Comparison of ENCODE assay signal across 13 cellular contexts in the genomic region with DNA sequence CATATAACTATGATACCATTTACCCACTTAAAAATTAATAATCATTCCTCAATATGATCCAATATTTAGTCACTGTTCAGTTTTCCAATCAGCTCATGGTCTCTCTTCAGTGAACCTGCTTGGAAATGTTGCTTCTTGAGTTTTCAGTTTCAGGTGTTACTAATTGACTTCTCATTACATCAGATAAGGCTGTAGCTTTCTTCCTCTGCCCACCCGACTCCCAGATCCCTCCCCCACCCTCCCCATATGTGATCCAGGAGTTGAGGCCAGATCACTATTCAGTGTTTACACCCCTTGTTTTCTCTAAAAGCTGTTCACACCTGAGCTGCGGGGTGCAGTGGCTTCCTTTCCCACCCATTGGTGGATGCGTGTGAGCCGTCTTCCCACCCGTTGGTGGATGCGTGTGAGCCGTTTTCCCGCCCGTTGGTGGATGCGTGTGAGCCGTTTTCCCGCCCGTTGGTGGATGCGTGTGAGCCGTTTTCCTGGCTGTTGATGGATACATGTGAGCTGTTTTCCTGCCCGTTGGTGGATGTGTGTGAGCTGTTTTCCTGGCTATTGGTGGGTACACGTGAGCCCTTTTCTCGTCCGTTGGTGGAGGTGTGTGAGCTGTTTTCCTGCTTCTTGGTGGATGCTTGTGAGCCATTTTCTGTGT. TPM values are rescaled to one million over a fixed set of nuclear protein-coding genes. Genes with fewer than 3 reads are reported as not detected.
DNase-seq lines count a peak whose midpoint lies in the region; ATAC-seq and TF ChIP-seq lines count a peak whose summit lies in the region.
"Had no signal": no experiment of that assay in that cellular context is flagged by ENCODE, and none has a peak within 500 bp of the region (broad histone marks: within the 10 kb centered on the region; RNA-seq: fewer than 3 reads in every experiment).

No MANE protein-coding gene starts in this region.

- H3K27me3 ChIP-seq in CD8-positive, alpha-beta T cell (ENCODE audit: insufficient read depth, low read length): no peaks in the 10 kb centered on the region
- no peaks in the 10 kb centered on the region for H3K27me3 ChIP-seq in KMS-11 (ENCODE audit: insufficient read depth, low read depth)
- H3K27me3 ChIP-seq: testis had no signal

- intact Hi-C loops in CD8-positive, alpha-beta T cell (cut with DNase I, micrococcal nuclease): loop anchor here (1.0 to 10.0 kb wide), 8 partner anchors 11 to 1486 kb away; a partner anchor contains a TSS
- intact Hi-C loops in natural killer cell (cut with micrococcal nuclease): loop anchor here (5.0 kb wide), 1 partner anchor 113 kb away; a partner anchor contains a TSS

- peak overlapping the region; percentile 96 for H3K27ac Mint-ChIP-seq in CD8-positive, alpha-beta T cell
- H3K27ac Mint-ChIP-seq in activated naive CD8-positive, alpha-beta T cell treated with anti-CD3 and anti-CD28 coated beads, Interleukin-2, amount 10 ng/mL, durations not matched to agents 7 days and 5 days: peak overlapping the region; percentile 98
- peak overlapping the region; percentile 91 to 92 for H3K27ac Mint-ChIP-seq in natural killer cell

- peaks cover 54% of the 10 kb centered on the region for H3K4me1 Mint-ChIP-seq in CD8-positive, alpha-beta T cell (ENCODE audit: low read depth)
- H3K4me1 Mint-ChIP-seq in activated naive CD8-positive, alpha-beta T cell treated with anti-CD3 and anti-CD28 coated beads, Interleukin-2, amount 10 ng/mL, durations not matched to agents 7 days and 5 days: peaks cover 34% of the 10 kb centered on the region
- peaks cover 42 to 45% of the 10 kb centered on the region in 2 donors for H3K4me1 Mint-ChIP-seq in natural killer cell

- H3K27ac ChIP-seq in CD8-positive, alpha-beta T cell (ENCODE audit: low read depth, low read length): peak overlapping the region; percentile 58
- peak overlapping the region; percentile 92 for H3K27ac ChIP-seq in KMS-11
- H3K27ac ChIP-seq: testis had no signal

- peaks cover 14% of the 10 kb centered on the region for H3K36me3 Mint-ChIP-seq in CD8-positive, alpha-beta T cell
- peaks cover 5% of the 10 kb centered on the region for H3K36me3 Mint-ChIP-seq in activated naive CD8-positive, alpha-beta T cell treated with anti-CD3 and anti-CD28 coated beads, Interleukin-2, amount 10 ng/mL, durations not matched to agents 7 days and 5 days
- no peaks in the 10 kb centered on the region for H3K36me3 Mint-ChIP-seq in natural killer cell

- POLR2A ChIA-PET in CD8-positive, alpha-beta T cell (lab: Charles Lee): interaction anchor here (1.0 to 3.1 kb wide), 6 partner anchors 12 to 54 kb away, joined by 3 to 38 read pairs (median 6); a partner anchor contains a TSS
- POLR2A ChIA-PET in activated naive CD8-positive, alpha-beta T cell treated with anti-CD3 and anti-CD28 coated beads, Interleukin-2, amount 10 ng/mL, durations not matched to agents 7 days and 5 days (lab: Charles Lee): interaction anchor here (1.1 to 3.7 kb wide), 8 partner anchors 10 to 132 kb away, joined by 3 to 18 read pairs (median 6); a partner anchor contains a TSS

- peak overlapping the region; percentile 91 for H3K4me2 ChIP-seq in KMS-11

- peak overlapping the region; percentile 71; the same call in 1 of the 2 replicates for H3K9ac ChIP-seq in KMS-11

- H3K4me3 Mint-ChIP-seq in CD8-positive, alpha-beta T cell: no peak overlapping the region
- H3K4me3 Mint-ChIP-seq in activated naive CD8-positive, alpha-beta T cell treated with anti-CD3 and anti-CD28 coated beads, Interleukin-2, amount 10 ng/mL, durations not matched to agents 7 days and 5 days: peak overlapping the region; percentile 76
- H3K4me3 Mint-ChIP-seq in natural killer cell: peak overlapping the region; percentile 87

- H3K9me3 Mint-ChIP-seq in CD8-positive, alpha-beta T cell: no peaks in the 10 kb centered on the region
- no peaks in the 10 kb centered on the region for H3K9me3 Mint-ChIP-seq in activated naive CD8-positive, alpha-beta T cell treated with anti-CD3 and anti-CD28 coated beads, Interleukin-2, amount 10 ng/mL, durations not matched to agents 7 days and 5 days
- H3K9me3 Mint-ChIP-seq in natural killer cell: no peaks in the 10 kb centered on the region

- no peaks in the 10 kb centered on the region for H3K36me3 ChIP-seq in CD8-positive, alpha-beta T cell (ENCODE audit: insufficient read depth, low read length)
- H3K36me3 ChIP-seq in KMS-11 (ENCODE audit: insufficient read depth): no peaks in the 10 kb centered on the region

- H3K27me3 Mint-ChIP-seq in CD8-positive, alpha-beta T cell (ENCODE audit: low read depth): no peaks in the 10 kb centered on the region
- H3K27me3 Mint-ChIP-seq in activated naive CD8-positive, alpha-beta T cell treated with anti-CD3 and anti-CD28 coated beads, Interleukin-2, amount 10 ng/mL, durations not matched to agents 7 days and 5 days: no peaks in the 10 kb centered on the region
- no peaks in the 10 kb centered on the region for H3K27me3 Mint-ChIP-seq in natural killer cell (ENCODE audit: low read depth in 2 of 2)

- TF ChIP-seq CTCF in CD8-positive, alpha-beta T cell (IDR thresholded peaks at IDR 0.05): no peak
- no peak for TF ChIP-seq CTCF in KMS-11 (conservative IDR thresholded peaks at IDR 0.05; ENCODE audit: low read depth, low read length)
- TF ChIP-seq CTCF in natural killer cell (IDR thresholded peaks at IDR 0.05): no peak

- no peaks in the 10 kb centered on the region for H4K20me1 ChIP-seq in KMS-11 (ENCODE audit: insufficient read depth)

- no peak for ATAC-seq in CD8-positive, alpha-beta T cell
- ATAC-seq in activated naive CD8-positive, alpha-beta T cell treated with anti-CD3 and anti-CD28 coated beads, Interleukin-2, amount 10 ng/mL, durations not matched to agents 7 days and 5 days (ENCODE audit: low read depth): no peak
- no peak for ATAC-seq in natural killer cell
- ATAC-seq in GM18519 (IDR thresholded peaks at IDR 0.05; ENCODE audit: low FRiP score, unreplicated experiment): no peak
- no peak for ATAC-seq in HG03521 (IDR thresholded peaks at IDR 0.05; ENCODE audit: unreplicated experiment)
- no peak for ATAC-seq in GM21576 (IDR thresholded peaks at IDR 0.05; ENCODE audit: unreplicated experiment)

- no peak overlapping the region for H3K4me3 ChIP-seq in CD8-positive, alpha-beta T cell (ENCODE audit: low read depth, low read length)
- H3K4me3 ChIP-seq in KMS-11 (IDR thresholded peaks at IDR 0.05; ENCODE audit: insufficient read depth, low read depth, low read length): no peak overlapping the region
- H3K4me3 ChIP-seq: testis had no signal

- H3K4me1 ChIP-seq in CD8-positive, alpha-beta T cell (ENCODE audit: insufficient read depth, low read length): peaks cover 49% of the 10 kb centered on the region
- peaks cover 50% of the 10 kb centered on the region for H3K4me1 ChIP-seq in KMS-11 (ENCODE audit: low read depth, poor library complexity, severe bottlenecking)

- H2AFZ ChIP-seq in KMS-11 (ENCODE audit: low read depth): 0 out of 2 replicates have a peak overlapping the region, but pooled peaks have one; percentile 68

- H3K79me2 ChIP-seq in KMS-11 (ENCODE audit: insufficient read depth, low read depth): peaks cover 15% of the 10 kb centered on the region; the same call in 1 of the 2 replicates

- CTCF ChIA-PET in CD8-positive, alpha-beta T cell (lab: Charles Lee): interaction anchor here (1.0 to 5.1 kb wide), 2 partner anchors 61 to 75 kb away, joined by 3 to 28 read pairs; no protein-coding TSS in a partner anchor

- DNase-seq in CD8-positive, alpha-beta T cell: peak in 1 of 7 experiments; percentile 47
- DNase-seq in activated naive CD8-positive, alpha-beta T cell treated with anti-CD3 and anti-CD28 coated beads, Interleukin-2, amount 10 ng/mL, durations not matched to agents 7 days and 5 days: no peak
- DNase-seq in natural killer cell (no peak), NCI-H2107 (lab: John Stamatoyannopoulos, UW) (no peak)
- DNase-seq: activated CD4-positive, alpha-beta T cell treated with anti-CD3 and anti-CD28 coated beads for 1 hour; IMR-90; NCI-H2227 treated with DMSO at 0.1 percent for 48 hours; SIG-M5 had no signal

- no peaks in the 10 kb centered on the region for H3K9me3 ChIP-seq in CD8-positive, alpha-beta T cell (ENCODE audit: low read length)
- H3K9me3 ChIP-seq: testis had no signal

RNA-seq across cellular contexts. Expression of a gene that starts 3.2 kb away (rescaled TPM):
- total RNA-seq in CD8-positive, alpha-beta T cell: 10 to 100 TPM; 30.2 to 31.0 TPM
- 10 to 100 TPM; 53.7 to 56.6 TPM for total RNA-seq in activated naive CD8-positive, alpha-beta T cell treated with anti-CD3 and anti-CD28 coated beads, Interleukin-2, amount 10 ng/mL, durations not matched to agents 7 days and 5 days
- 10 to 100 TPM; 64.3 to 76.3 (median 67.1) TPM for total RNA-seq in natural killer cell

RNA-seq across cellular contexts. Expression of a gene that starts 11.7 kb away (rescaled TPM):
- total RNA-seq in CD8-positive, alpha-beta T cell: 1 to 10 TPM; 2.4 to 3.5 TPM
- total RNA-seq in activated naive CD8-positive, alpha-beta T cell treated with anti-CD3 and anti-CD28 coated beads, Interleukin-2, amount 10 ng/mL, durations not matched to agents 7 days and 5 days: 1 to 10 TPM; 7.2 to 9.9 TPM
- total RNA-seq in natural killer cell: 1 to 10 TPM; 4.2 to 5.8 (median 5.5) TPM

RNA-seq across cellular contexts. Expression of a gene that starts 17.6 kb away (rescaled TPM):
- total RNA-seq in CD8-positive, alpha-beta T cell: 1 to 10 TPM; 7.9 to 8.5 TPM
- total RNA-seq in activated naive CD8-positive, alpha-beta T cell treated with anti-CD3 and anti-CD28 coated beads, Interleukin-2, amount 10 ng/mL, durations not matched to agents 7 days and 5 days: 10 to 100 TPM; 33.5 to 36.1 TPM
- 10 to 100 TPM; 17.7 to 21.3 (median 19.9) TPM for total RNA-seq in natural killer cell

RNA-seq across cellular contexts. Expression of a gene that starts 32.9 kb away (rescaled TPM):
- total RNA-seq in CD8-positive, alpha-beta T cell: 1 to 10 TPM; 7.9 to 10.0 TPM
- 10 to 100 TPM; 15.4 to 17.3 TPM for total RNA-seq in activated naive CD8-positive, alpha-beta T cell treated with anti-CD3 and anti-CD28 coated beads, Interleukin-2, amount 10 ng/mL, durations not matched to agents 7 days and 5 days
- total RNA-seq in natural killer cell: 1 to 10 TPM; 7.6 to 9.5 (median 7.9) TPM

RNA-seq across cellular contexts. Expression of a gene that starts 33.7 kb away (rescaled TPM):
- total RNA-seq in CD8-positive, alpha-beta T cell: not detected
- not detected for total RNA-seq in activated naive CD8-positive, alpha-beta T cell treated with anti-CD3 and anti-CD28 coated beads, Interleukin-2, amount 10 ng/mL, durations not matched to agents 7 days and 5 days
- total RNA-seq in natural killer cell: not detected
